In genomic region chr10:104288355-104288754, GRCh38 we compare ENCODE assay signal across 23 cellular contexts. TPM values are rescaled to one million over a fixed set of nuclear protein-coding genes. Genes with fewer than 3 reads are reported as not detected.
DNase-seq lines count a peak whose midpoint lies in the region; ATAC-seq and TF ChIP-seq lines count a peak whose summit lies in the region.
"Had no signal": no experiment of that assay in that cellular context is flagged by ENCODE, and none has a peak within 500 bp of the region (broad histone marks: within the 10 kb centered on the region; RNA-seq: fewer than 3 reads in every experiment).

No MANE protein-coding gene starts in this region.

- POLR2A ChIA-PET in PC-3 (lab: Charles Lee; ENCODE audit: unreplicated experiment), result no interaction called here

- H3F3A ChIP-seq in PC-3 (ENCODE audit: low read length, unreplicated experiment), result no peaks in the 10 kb centered on the region

- peaks cover 24% of the 10 kb centered on the region for H3K4me1 ChIP-seq in PC-3 (ENCODE audit: insufficient read depth, low read length)
- H3K4me1 ChIP-seq: SJCRH30 had no signal

- peak overlapping the region; percentile 62 for H3K4me2 ChIP-seq in PC-3 (ENCODE audit: low read length)
- H3K4me2 ChIP-seq: BLaER1 had no signal

- CTCF ChIA-PET in PC-3 (lab: Charles Lee), result interaction anchor here (0.7 kb wide), 1 partner anchor 149 kb away, joined by 3 read pairs; no protein-coding TSS in a partner anchor

- no peaks in the 10 kb centered on the region for H3K79me2 ChIP-seq in PC-3 (ENCODE audit: low read length)

- ATAC-seq in PC-3 (peak; percentile 78), GM21526 (IDR thresholded peaks at IDR 0.05; ENCODE audit: low FRiP score, unreplicated experiment) (no peak), HG03521 (IDR thresholded peaks at IDR 0.05; ENCODE audit: unreplicated experiment) (no peak)
- ATAC-seq: HCT116, K562, Right ventricle myocardium inferior, SK-N-SH treated with all-trans-retinoic acid at 6 μM for 48 hours had no signal

- H3K9me2 ChIP-seq in PC-3 (replicated peaks; ENCODE audit: low read length), result no peaks in the 10 kb centered on the region

- H2AFZ ChIP-seq in PC-3 (ENCODE audit: low read length), result no peak overlapping the region

- DNase-seq in EH (ENCODE audit: low read depth), result peak; percentile 45
- DNase-seq in PC-3, result peak; percentile 73
- DNase-seq in fibroblast of pulmonary artery (ENCODE audit: low read depth), result peak; percentile 45
- no peak for DNase-seq in NCI-H748 (lab: John Stamatoyannopoulos, UW; ENCODE audit: unreplicated experiment)
- DNase-seq: CD4-positive, alpha-beta T cell; GF-D8; Kasumi-1; MV-4-11; NCI-H1105; NCI-H146; NCI-H1930; NCI-H2227 treated with DMSO at 0.1 percent for 48 hours; NCI-H510A; NCI-H748 treated with DMSO at 0.1 percent for 48 hours; SJCRH30 had no signal

- no TSS peak for BruUV-seq in PC-3 (replicated peaks; lab: Mats Ljungman, UMichigan)

- no peaks in the 10 kb centered on the region for H3K27me3 ChIP-seq in PC-3 (ENCODE audit: low read length)
- H3K27me3 ChIP-seq: BLaER1, SJCRH30 had no signal

- no peaks in the 10 kb centered on the region for H3K36me3 ChIP-seq in PC-3 (ENCODE audit: low read depth, low read length)
- H3K36me3 ChIP-seq: BLaER1, SJCRH30 had no signal

- intact Hi-C loops in PC-3 (cut with micrococcal nuclease), result no loop called here

- 0 out of 2 replicates have a peak overlapping the region, but pooled peaks have one; percentile 22 for H3K4me3 ChIP-seq in PC-3 (ENCODE audit: low read length)
- no peak overlapping the region for H3K4me3 ChIP-seq in fibroblast of pulmonary artery (replicated peaks; ENCODE audit: low read depth, low read length)
- H3K4me3 ChIP-seq: BLaER1, K562, SJCRH30 had no signal

- TF ChIP-seq CTCF in 22Rv1 (IDR thresholded peaks at IDR 0.05) (no peak), PC-3 (conservative IDR thresholded peaks at IDR 0.05; ENCODE audit: low read depth, low read length) (no peak), fibroblast of pulmonary artery (IDR thresholded peaks at IDR 0.05; ENCODE audit: low read length, missing control alignments) (no peak)

- peak overlapping the region; percentile 62 for H3K27ac ChIP-seq in 22Rv1
- H3K27ac ChIP-seq in PC-3 (ENCODE audit: low read length), result peak overlapping the region; percentile 83
- H3K27ac ChIP-seq: BLaER1, SJCRH30 had no signal

- H3K9me3 ChIP-seq in PC-3 (ENCODE audit: low read length), result no peaks in the 10 kb centered on the region
- H3K9me3 ChIP-seq: BLaER1, SJCRH30 had no signal

- H4K20me1 ChIP-seq in PC-3 (ENCODE audit: low read length), result no peaks in the 10 kb centered on the region
- H4K20me1 ChIP-seq: BLaER1 had no signal

- peak overlapping the region; percentile 47 for H3K9ac ChIP-seq in PC-3 (ENCODE audit: low read length)
- H3K9ac ChIP-seq: BLaER1 had no signal

RNA-seq across cellular contexts. Expression of gene GSTO2, which starts 19.4 kb away (rescaled TPM):
- 8.1 and 13.8 TPM in 2 replicates for total RNA-seq in PC-3 (2014; rRNA removed)

RNA-seq across cellular contexts. Expression of gene GSTO1, which starts 33.7 kb away (rescaled TPM):
- total RNA-seq in PC-3 (2014; rRNA removed), result 38.2 and 46.0 TPM in 2 replicates

RNA-seq across cellular contexts. Expression of gene ITPRIP, which starts 49.9 kb away (rescaled TPM):
- 7.0 and 10.3 TPM in 2 replicates for total RNA-seq in PC-3 (2014; rRNA removed)

RNA-seq across cellular contexts. Expression of gene CFAP43, which starts 56.2 kb away (rescaled TPM):
- 0.17 and 0.44 TPM in 2 replicates for total RNA-seq in PC-3 (2014; rRNA removed)
- total RNA-seq: CD4-positive, alpha-beta T cell; SJCRH30 had no signal
